In the genomic region with DNA sequence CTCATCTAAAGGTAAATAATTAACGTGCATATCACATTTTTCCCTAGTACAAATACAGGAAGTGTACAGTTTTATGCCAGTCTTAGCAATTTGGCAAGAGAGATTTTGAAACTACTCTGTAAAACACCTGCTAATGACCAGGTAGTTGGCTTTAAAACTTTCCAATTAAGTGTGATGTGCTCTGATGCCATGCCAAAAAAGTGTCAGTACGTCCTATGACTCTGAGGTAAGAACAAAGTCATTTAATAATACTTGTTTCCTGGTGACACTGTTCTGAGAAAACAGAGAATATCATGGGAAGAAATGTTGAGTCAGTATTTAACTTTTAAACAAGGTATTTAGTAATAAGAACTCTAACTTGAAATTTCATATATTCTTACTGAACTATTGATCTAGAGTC, we compare ENCODE assay signal across 10 cellular contexts. TPM values are rescaled to one million over a fixed set of nuclear protein-coding genes. Genes with fewer than 3 reads are reported as not detected.
DNase-seq lines count a peak whose midpoint lies in the region; ATAC-seq and TF ChIP-seq lines count a peak whose summit lies in the region.
"Had no signal": no experiment of that assay in that cellular context is flagged by ENCODE, and none has a peak within 500 bp of the region (broad histone marks: within the 10 kb centered on the region; RNA-seq: fewer than 3 reads in every experiment).

No MANE protein-coding gene starts in this region.

- H3K27me3 ChIP-seq in liver (ENCODE audit: control insufficient read depth in 4 of 4, insufficient read depth in 4 of 4, low read length in 3 of 4): no peaks in the 10 kb centered on the region
- H3K27me3 ChIP-seq in uterus: no peaks in the 10 kb centered on the region

- H3K36me3 ChIP-seq in liver (ENCODE audit: control insufficient read depth in 4 of 4, insufficient read depth in 3 of 4, low read depth in 1 of 4, low read length in 3 of 4) (no peaks in the 10 kb centered on the region), uterus (no peaks in the 10 kb centered on the region)

- intact Hi-C loops in uterus (cut with DNase I; ENCODE audit: low total_unique reads): no loop called here

- no peak overlapping the region for H3K4me3 ChIP-seq in liver (ENCODE audit: low read depth in 1 of 3, low read length in 3 of 3)
- no peak overlapping the region for H3K4me3 ChIP-seq in uterus

- no peak for TF ChIP-seq POLR2A in uterus (IDR thresholded peaks at IDR 0.05)

- in situ Hi-C loops in GM13977 (cut with MboI; ENCODE audit: low pct_unique_long_range_greater_than_20kb, low sequenced_read_pairs, unreplicated experiment): no loop called here

- H3K27ac ChIP-seq in VCaP (peak overlapping the region; percentile 42), liver (ENCODE audit: low read depth in 1 of 2, low read length in 2 of 2) (peak overlapping the region; percentile 81 to 82), uterus (no peak overlapping the region)

- H3K4me1 ChIP-seq in liver (ENCODE audit: control insufficient read depth in 4 of 4, insufficient read depth in 4 of 4, low read length in 3 of 4) (peaks cover 7 to 80% (median 56%) of the 10 kb centered on the region in 4 donors), uterus (no peaks in the 10 kb centered on the region)

- DNase-seq in GM13977 (ENCODE audit: low spot score): no peak
- DNase-seq in DMS79 treated with DMSO at 0.1 percent for 48 hours (lab: John Stamatoyannopoulos, UW): no peak
- DNase-seq in uterus: no peak
- no peak for DNase-seq in stimulated activated CD4-positive, alpha-beta T cell treated with anti-CD3 and anti-CD28 coated beads, Interleukin-4, amount 100 ng/mL, for 24 hours
- DNase-seq: activated CD4-positive, alpha-beta T cell treated with anti-CD3 and anti-CD28 coated beads for 1 hour; NCI-H82 had no signal

- ATAC-seq in GM18858 (IDR thresholded peaks at IDR 0.05; ENCODE audit: unreplicated experiment): peak; percentile 26
- peak; percentile 46 for ATAC-seq in HG02970 (IDR thresholded peaks at IDR 0.05; ENCODE audit: low FRiP score, unreplicated experiment)

- no peak for TF ChIP-seq CTCF in VCaP (conservative IDR thresholded peaks at IDR 0.05)
- TF ChIP-seq CTCF in liver (IDR thresholded peaks at IDR 0.05; ENCODE audit: low read depth, low read length, missing input control): no peak
- no peak for TF ChIP-seq CTCF in GM13977 (IDR thresholded peaks at IDR 0.05; ENCODE audit: extremely low read depth, insufficient read depth, missing control alignments)
- no peak for TF ChIP-seq CTCF in uterus (IDR thresholded peaks at IDR 0.05)

- H3K9me3 ChIP-seq in liver (ENCODE audit: control insufficient read depth in 4 of 4, low read length in 3 of 4) (no peaks in the 10 kb centered on the region), uterus (no peaks in the 10 kb centered on the region)

- 8% methylated on average over 2 of the region's 2 CpGs for WGBS in liver

- H3K9ac ChIP-seq in liver (ENCODE audit: low read depth in 1 of 2, low read length in 2 of 2): peak overlapping the region in 1 of 2 donors; percentile 34

- no peak for TF ChIP-seq RAD21 in liver (IDR thresholded peaks at IDR 0.05)

TF ChIP-seq in liver, 16 proteins besides CTCF, POLR2A, EP300 and RAD21:
- TF ChIP-seq JUND (IDR thresholded peaks at IDR 0.05) (no peak), SP1 (IDR thresholded peaks at IDR 0.05) (peak; percentile 8), HNF4A (conservative IDR thresholded peaks at IDR 0.05) (peak in 1 of 2 donors; percentile 6)

RNA-seq across cellular contexts. Expression of gene PDZD8, which starts 9.6 kb away (rescaled TPM):
- 10 to 100 TPM; 18.2 to 38.9 TPM for total RNA-seq in liver
- polyA plus RNA-seq in liver: 10 to 100 TPM in 1 of 2 donors, 1 to 10 TPM in 1; 9.3 to 12.0 TPM
- 10 to 100 TPM; 13.8 to 44.1 (median 35.6) TPM for total RNA-seq in uterus

Comparison
In these comparisons a context has a peak if more than half of its experiments do, and no peak if none do; other contexts are left out.
1. H3K27ac ChIP-seq: peak in VCaP (single experiment) and liver (2 of 2); none in uterus (0 of 2).